18 cellular contexts compared by ENCODE assay signal in the genomic region with DNA sequence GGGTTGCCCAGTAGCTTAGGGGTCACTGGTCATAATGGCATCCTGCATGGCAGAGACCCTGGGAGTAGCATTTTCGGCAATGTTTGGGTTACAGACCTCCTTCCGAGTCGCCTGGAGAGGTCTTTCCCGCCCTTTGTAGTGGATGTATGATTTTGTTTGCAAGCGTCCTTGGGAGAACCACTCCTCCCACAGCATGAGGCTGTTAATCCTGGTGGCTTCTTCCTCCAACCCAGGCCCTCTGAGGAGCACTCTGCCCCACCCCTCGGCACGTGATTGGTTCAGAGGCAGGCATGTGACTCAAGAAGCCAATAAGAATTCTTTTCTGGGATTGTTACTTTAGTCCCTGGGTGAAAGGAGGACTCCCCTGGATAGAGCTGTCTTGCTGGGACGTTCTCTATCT. TPM values are rescaled to one million over a fixed set of nuclear protein-coding genes. Genes with fewer than 3 reads are reported as not detected.
A peak's percentile ranks its signal among the peaks of the same experiment; 100 is the strongest.
DNase-seq lines count a peak whose midpoint lies in the region; ATAC-seq, FAIRE-seq and TF ChIP-seq lines count a peak whose summit lies in the region.
"Had no signal": no experiment of that assay in that cellular context is flagged by ENCODE, and none has a peak within 500 bp of the region (broad histone marks: within the 10 kb centered on the region; RNA-seq: fewer than 3 reads in every experiment).

No MANE protein-coding gene starts in this region.

- no peaks in the 10 kb centered on the region for H3K79me2 ChIP-seq in OCI-LY7 (ENCODE audit: insufficient read depth, low read depth, low read length)

- H3K36me3 Mint-ChIP-seq in endodermal cell (ENCODE audit: low read depth), result no peaks in the 10 kb centered on the region
- H3K36me3 Mint-ChIP-seq in mesothelial cell of epicardium, result no peaks in the 10 kb centered on the region
- H3K36me3 Mint-ChIP-seq: T-cell had no signal

- H3K27ac ChIP-seq in A549 (no peak overlapping the region), OCI-LY7 (ENCODE audit: low read depth, low read length, poor library complexity, severe bottlenecking) (peak overlapping the region; percentile 46), endodermal cell (ENCODE audit: low read depth, low read length) (no peak overlapping the region), heart left ventricle (no peak overlapping the region)
- H3K27ac ChIP-seq: C4-2B, SJSA1 had no signal

- H3K27me3 ChIP-seq in H7 (ENCODE audit: control insufficient read depth, insufficient read depth, low read length) (no peaks in the 10 kb centered on the region), endodermal cell (ENCODE audit: control insufficient read depth, insufficient read depth, low read length, poor library complexity, severe bottlenecking) (no peaks in the 10 kb centered on the region), heart left ventricle (no peaks in the 10 kb centered on the region)
- H3K27me3 ChIP-seq: SJSA1 had no signal

- no peak overlapping the region for H3K27ac Mint-ChIP-seq in endodermal cell
- no peak overlapping the region for H3K27ac Mint-ChIP-seq in mesothelial cell of epicardium
- H3K27ac Mint-ChIP-seq: T-cell had no signal

- H3K4me3 ChIP-seq in A549 (no peak overlapping the region), H7 (ENCODE audit: insufficient read depth, low read depth, low read length) (no peak overlapping the region), OCI-LY7 (ENCODE audit: low read depth, low read length, poor library complexity, severe bottlenecking) (no peak overlapping the region), endodermal cell (ENCODE audit: low read length) (no peak overlapping the region), heart left ventricle (no peak overlapping the region)
- H3K4me3 ChIP-seq: SJSA1 had no signal

- intact Hi-C loops in OCI-LY7 (cut with micrococcal nuclease; ENCODE audit: unreplicated experiment) (no loop called here), heart left ventricle (cut with DNase I) (loop anchor here in 1 of 10 donors (10.0 kb wide), 1 partner anchor 527 kb away; no protein-coding TSS in a partner anchor)

- no peak for TF ChIP-seq RAD21 in A549 (conservative IDR thresholded peaks at IDR 0.05 in 1 of 2, IDR thresholded peaks at IDR 0.05 in 1 of 2)

- no peak for FAIRE-seq in A549 (lab: Jason Lieb, UNC)
- FAIRE-seq: A204.1 had no signal

- H3K9ac ChIP-seq in endodermal cell (ENCODE audit: extremely low read depth, low read length, poor library complexity, severe bottlenecking), result no peak overlapping the region

- no peaks in the 10 kb centered on the region for H3K9me2 ChIP-seq in OCI-LY7 (ENCODE audit: insufficient read depth, low read length)

- WGBS in A549 (ENCODE audit: missing lambda C conversion rate), result 73% methylated on average over 8 of the region's 8 CpGs
- 68 to 71% methylated on average over 1 to 7 of the region's 8 CpGs for WGBS in endodermal cell (ENCODE audit: insufficient coverage in 1 of 2, insufficient read length in 1 of 2), 2 experiments
- WGBS in heart left ventricle, 4 donors, result 73 to 94% (median 79%) methylated on average over 7 to 8 of the region's 8 CpGs

- no peaks in the 10 kb centered on the region for H3K9me3 ChIP-seq in A549
- no peaks in the 10 kb centered on the region for H3K9me3 ChIP-seq in OCI-LY7 (ENCODE audit: low read length)
- no peaks in the 10 kb centered on the region for H3K9me3 ChIP-seq in endodermal cell (ENCODE audit: control insufficient read depth, low read length)
- no peaks in the 10 kb centered on the region for H3K9me3 ChIP-seq in heart left ventricle
- H3K9me3 ChIP-seq: SJSA1 had no signal

- no peak for TF ChIP-seq EP300 in A549 (IDR thresholded peaks at IDR 0.05)

- H3K4me1 Mint-ChIP-seq in endodermal cell (no peaks in the 10 kb centered on the region), mesothelial cell of epicardium (no peaks in the 10 kb centered on the region)

- TF ChIP-seq POLR2A in A549 (IDR thresholded peaks at IDR 0.05; ENCODE audit: low read length) (no peak), heart left ventricle (IDR thresholded peaks at IDR 0.05) (no peak)

- H3K4me3 Mint-ChIP-seq in endodermal cell (no peak overlapping the region), mesothelial cell of epicardium (no peak overlapping the region)
- H3K4me3 Mint-ChIP-seq: T-cell had no signal

- ATAC-seq in A549 (peak in 1 of 2 experiments; percentile 42; a peak in 2 of 6 replicates), heart left ventricle (no peak)
- ATAC-seq: PC-3, T-cell had no signal

- H3K9me3 Mint-ChIP-seq in endodermal cell (no peaks in the 10 kb centered on the region), mesothelial cell of epicardium (no peaks in the 10 kb centered on the region)
- H3K9me3 Mint-ChIP-seq: T-cell had no signal

- BruUV-seq in OCI-LY7 (replicated peaks; lab: Mats Ljungman, UMichigan), result no TSS peak

- no peak overlapping the region for H2AFZ ChIP-seq in OCI-LY7 (ENCODE audit: low read length)

- CTCF ChIA-PET in A549 (lab: Yijun Ruan, JAX), result interaction anchor here (0.6 to 3.1 kb wide), 4 partner anchors 10 to 28 kb away, joined by 3 to 8 read pairs (median 6); no protein-coding TSS in a partner anchor
- CTCF ChIA-PET in OCI-LY7 (lab: Charles Lee; ENCODE audit: unreplicated experiment), result interaction anchor here (1.0 to 1.6 kb wide), 3 partner anchors 14 to 19 kb away, joined by 3 read pairs; no protein-coding TSS in a partner anchor

- POLR2A ChIA-PET in A549 (lab: Yijun Ruan, JAX), result no interaction called here
- POLR2A ChIA-PET in OCI-LY7 (lab: Charles Lee), result interaction anchor here (0.6 to 12.9 kb wide), 9 partner anchors 8 to 208 kb away, joined by 3 to 170 read pairs (median 4); no protein-coding TSS in a partner anchor

- H3K27me3 Mint-ChIP-seq in endodermal cell (ENCODE audit: insufficient read depth), result no peaks in the 10 kb centered on the region
- H3K27me3 Mint-ChIP-seq in mesothelial cell of epicardium (ENCODE audit: low read depth), result peaks cover 8% of the 10 kb centered on the region
- H3K27me3 Mint-ChIP-seq: T-cell had no signal

- H3K36me3 ChIP-seq in H7 (replicated peaks; ENCODE audit: control insufficient read depth, insufficient read depth, low read length) (no peaks in the 10 kb centered on the region), OCI-LY7 (ENCODE audit: insufficient read depth, low read length) (no peaks in the 10 kb centered on the region), endodermal cell (ENCODE audit: control insufficient read depth, insufficient read depth, low read length) (no peaks in the 10 kb centered on the region), heart left ventricle (no peaks in the 10 kb centered on the region)
- H3K36me3 ChIP-seq: SJSA1 had no signal

- no peak overlapping the region for H3K4me2 ChIP-seq in A549
- H3K4me2 ChIP-seq in OCI-LY7 (ENCODE audit: low read length), result no peak overlapping the region

- no peaks in the 10 kb centered on the region for H4K20me1 ChIP-seq in OCI-LY7 (ENCODE audit: insufficient read depth, low read length)

- H3K4me1 ChIP-seq in A549, result no peaks in the 10 kb centered on the region
- peaks cover 75% of the 10 kb centered on the region for H3K4me1 ChIP-seq in OCI-LY7 (ENCODE audit: insufficient read depth, low read length, poor library complexity, severe bottlenecking)
- no peaks in the 10 kb centered on the region for H3K4me1 ChIP-seq in endodermal cell (ENCODE audit: control insufficient read depth, insufficient read depth, low read length)
- no peaks in the 10 kb centered on the region for H3K4me1 ChIP-seq in heart left ventricle
- H3K4me1 ChIP-seq: SJSA1 had no signal

- no peak for TF ChIP-seq CTCF in A549 (IDR thresholded peaks at IDR 0.05)
- TF ChIP-seq CTCF in OCI-LY7 (conservative IDR thresholded peaks at IDR 0.05; ENCODE audit: low read length), result no peak
- no peak for TF ChIP-seq CTCF in endodermal cell (conservative IDR thresholded peaks at IDR 0.05)
- TF ChIP-seq CTCF in mesothelial cell of epicardium (IDR thresholded peaks at IDR 0.05; ENCODE audit: unreplicated experiment), result no peak
- TF ChIP-seq CTCF in heart left ventricle (IDR thresholded peaks at IDR 0.05), result no peak

- DNase-seq in A549 (ENCODE audit: low read depth in 1 of 2, low spot score in 1 of 2) (no peak), H7 (peak; percentile 69), OCI-LY7 (ENCODE audit: low spot score) (no peak), endodermal cell (peak; percentile 75), dedifferentiated amniotic fluid mesenchymal stem cell (ENCODE audit: extremely low spot score) (no peak), mesothelial cell of epicardium (ENCODE audit: low spot score in 2 of 2, unreplicated experiment in 2 of 2) (no peak), activated T-cell treated with anti-CD3 and anti-CD28 coated beads for 4 hours (no peak), heart left ventricle (no peak)
- DNase-seq: DMS 273 treated with DMSO at 0.1 percent for 48 hours, NCI-H1105 treated with DMSO at 0.1 percent for 48 hours, NCI-H187, NCI-H226, NCI-H524 treated with DMSO at 0.1 percent for 48 hours, PC-3, T-cell had no signal

TF ChIP-seq in A549, 52 proteins besides CTCF, POLR2A, EP300 and RAD21:
- no peak for TF ChIP-seq ESRRA (IDR thresholded peaks at IDR 0.05; ENCODE audit: borderline replicate concordance, low read length)
- no peak for TF ChIP-seq TFCP2L1 (CRISPR knock-in tag; IDR thresholded peaks at IDR 0.05)
- TF ChIP-seq, protein P1, sequence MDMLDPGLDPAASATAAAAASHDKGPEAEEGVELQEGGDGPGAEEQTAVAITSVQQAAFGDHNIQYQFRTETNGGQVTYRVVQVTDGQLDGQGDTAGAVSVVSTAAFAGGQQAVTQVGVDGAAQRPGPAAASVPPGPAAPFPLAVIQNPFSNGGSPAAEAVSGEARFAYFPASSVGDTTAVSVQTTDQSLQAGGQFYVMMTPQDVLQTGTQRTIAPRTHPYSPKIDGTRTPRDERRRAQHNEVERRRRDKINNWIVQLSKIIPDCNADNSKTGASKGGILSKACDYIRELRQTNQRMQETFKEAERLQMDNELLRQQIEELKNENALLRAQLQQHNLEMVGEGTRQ (IDR thresholded peaks at IDR 0.05), result peak; percentile 57
- TF ChIP-seq MYC (IDR thresholded peaks at IDR 0.05; ENCODE audit: borderline replicate concordance, low read length), result no peak
- TF ChIP-seq JUN (IDR thresholded peaks at IDR 0.05), result no peak
TF ChIP-seq in A549: peak in this region for 1.

RNA-seq across cellular contexts. Expression of a gene that starts 30.2 kb away (rescaled TPM):
- 111 and 132 TPM in 2 replicates for polyA plus RNA-seq in A549 (2011; rRNA removed)
- polyA plus RNA-seq in A549 (2012; cell fraction: cytosol; rRNA removed), result 257 and 266 TPM in 2 replicates
- polyA plus RNA-seq in A549 (2012; cell fraction: nucleus; rRNA removed), result 262 and 287 TPM in 2 replicates
- polyA plus RNA-seq in A549 (2017; fragmentation: RNase III; extraction: RNeasy Plus Mini Kit Qiagen cat#74134 plus additional on column Dnase treatment), result 144 to 159 TPM (median 146 TPM) in 3 replicates
- polyA minus RNA-seq in A549 (2011; rRNA and poly(A)+ RNA removed), result 139 and 145 TPM in 2 replicates
- total RNA-seq in H7 (2014; rRNA removed; shearing (Covaris generic)), result 151 and 170 TPM in 2 replicates
- total RNA-seq in OCI-LY7 (2014; rRNA removed; shearing (Covaris generic)), result 135 and 148 TPM in 2 replicates
- 105 and 106 TPM in 2 replicates for total RNA-seq in OCI-LY7 (2022)
- total RNA-seq in endodermal cell, result 100 to 1,000 TPM; 105 to 128 TPM
- 105 TPM for polyA plus RNA-seq in endodermal cell (2013, experiment 1 of 2)
- polyA plus RNA-seq in endodermal cell (2013, experiment 2 of 2), result 92.7 TPM
- total RNA-seq in mesothelial cell of epicardium, result 99.5 to 106 TPM (median 102 TPM) in 3 replicates
- total RNA-seq in heart left ventricle, result 100 to 1,000 TPM in 8 of 9 donors, 10 to 100 TPM in 1; 94.9 to 209 (median 111) TPM
- 100 to 1,000 TPM in 1 of 2 donors, 10 to 100 TPM in 1; 91.0 to 134 TPM for polyA plus RNA-seq in heart left ventricle

Comparison
In these comparisons a context has a peak if more than half of its experiments do, and no peak if none do; other contexts are left out.
1. DNase-seq: peak in H7 (single experiment) and endodermal cell (single experiment); none in A549 (0 of 2), OCI-LY7 (single experiment), dedifferentiated amniotic fluid mesenchymal stem cell (single experiment), mesothelial cell of epicardium (0 of 2), activated T-cell treated with anti-CD3 and anti-CD28 coated beads for 4 hours (single experiment) and heart left ventricle (0 of 5).